In genomic region chr15:95429345-95429744, GRCh38 we compare ENCODE assay signal across 19 cellular contexts.
DNase-seq lines count a peak whose midpoint lies in the region; ATAC-seq, FAIRE-seq and TF ChIP-seq lines count a peak whose summit lies in the region.
"Had no signal": no experiment of that assay in that cellular context is flagged by ENCODE, and none has a peak within 500 bp of the region (broad histone marks: within the 10 kb centered on the region; RNA-seq: fewer than 3 reads in every experiment).

No MANE protein-coding gene starts in this region.

- peak overlapping the region; percentile 69 for H3K27ac ChIP-seq in A673 (ENCODE audit: low read depth, low read length, poor library complexity, severe bottlenecking)
- no peak overlapping the region for H3K27ac ChIP-seq in neuronal stem cell (replicated peaks; ENCODE audit: low read length)

- no peak overlapping the region for H4K8ac ChIP-seq in neuronal stem cell (ENCODE audit: low read depth, low read length)

- H3K4me1 ChIP-seq in A673 (ENCODE audit: insufficient read depth, low read length, poor library complexity, severe bottlenecking) (peaks cover 11% of the 10 kb centered on the region), neuronal stem cell (ENCODE audit: control insufficient read depth in 2 of 2, insufficient read depth in 1 of 2, low read depth in 1 of 2, low read length in 2 of 2) (no peaks in the 10 kb centered on the region)
- H3K4me1 ChIP-seq: Caco-2, HAP-1 had no signal

- DNase-seq in A673 (ENCODE audit: low spot score) (peak; percentile 35), bronchial epithelial cell (ENCODE audit: low read depth) (no peak), islet precursor cell (peak; percentile 94), neuronal stem cell (ENCODE audit: low spot score) (no peak), posterior cingulate gyrus (no peak)
- DNase-seq in activated CD4-positive, alpha-beta memory T cell treated with anti-CD3 and anti-CD28 coated beads, Interleukin-2, amount 10 ng/mL, durations not matched to agents 7 days and 5 days = no peak
- DNase-seq: AML-193, Caco-2, DMS53, GDM1, NCI-H1436, NCI-H2029 treated with DMSO at 0.1 percent for 48 hours, NCI-H510A treated with DMSO at 0.1 percent for 48 hours had no signal

- no peak overlapping the region for H2BK5ac ChIP-seq in neuronal stem cell (ENCODE audit: low read length)

- H3K9me3 ChIP-seq in A673 (ENCODE audit: low read depth, low read length, poor library complexity, severe bottlenecking) (peaks cover 11% of the 10 kb centered on the region), neuronal stem cell (replicated peaks in 1 of 2; ENCODE audit: control insufficient read depth in 2 of 2, insufficient read depth in 1 of 2, low read depth in 1 of 2, low read length in 2 of 2) (peaks cover 1 to 7% of the 10 kb centered on the region in 2 donors)
- H3K9me3 ChIP-seq: HAP-1 had no signal

- peak; percentile 7 for FAIRE-seq in bronchial epithelial cell (lab: Jason Lieb, UNC)
- FAIRE-seq: A204.1, GM12892 had no signal

- ATAC-seq in SK-N-SH treated with all-trans-retinoic acid at 6 μM for 48 hours = no peak
- no peak for ATAC-seq in GM19351 (IDR thresholded peaks at IDR 0.05; ENCODE audit: unreplicated experiment)
- ATAC-seq: Panc1 had no signal

- H3K27me3 ChIP-seq in A673 (replicated peaks; ENCODE audit: insufficient read depth, low read depth, low read length, poor library complexity) (no peaks in the 10 kb centered on the region), bronchial epithelial cell (ENCODE audit: control insufficient read depth, insufficient read depth, low read length) (no peaks in the 10 kb centered on the region), neuronal stem cell (ENCODE audit: control insufficient read depth in 3 of 3, insufficient read depth in 3 of 3, low read depth in 1 of 3, low read length in 3 of 3) (no peaks in the 10 kb centered on the region)

- CTCF ChIA-PET in A673 (lab: Charles Lee) = no interaction called here
- CTCF ChIA-PET in activated CD4-positive, alpha-beta memory T cell treated with anti-CD3 and anti-CD28 coated beads, Interleukin-2, amount 10 ng/mL, durations not matched to agents 7 days and 5 days (lab: Charles Lee) = no interaction called here

- H3K4me2 ChIP-seq in neuronal stem cell (ENCODE audit: insufficient read depth, low read length, poor library complexity, severe bottlenecking) = no peak overlapping the region

- no peaks in the 10 kb centered on the region for H3K36me3 Mint-ChIP-seq in activated CD4-positive, alpha-beta memory T cell treated with anti-CD3 and anti-CD28 coated beads, Interleukin-2, amount 10 ng/mL, durations not matched to agents 7 days and 5 days (ENCODE audit: low read depth)

- no peak overlapping the region for H3K18ac ChIP-seq in neuronal stem cell (ENCODE audit: low read length)

- no peak overlapping the region for H3K27ac Mint-ChIP-seq in activated CD4-positive, alpha-beta memory T cell treated with anti-CD3 and anti-CD28 coated beads, Interleukin-2, amount 10 ng/mL, durations not matched to agents 7 days and 5 days

- H3K4me3 Mint-ChIP-seq in activated CD4-positive, alpha-beta memory T cell treated with anti-CD3 and anti-CD28 coated beads, Interleukin-2, amount 10 ng/mL, durations not matched to agents 7 days and 5 days = no peak overlapping the region

- no peaks in the 10 kb centered on the region for H3K27me3 Mint-ChIP-seq in activated CD4-positive, alpha-beta memory T cell treated with anti-CD3 and anti-CD28 coated beads, Interleukin-2, amount 10 ng/mL, durations not matched to agents 7 days and 5 days

- TF ChIP-seq CTCF in A673 (conservative IDR thresholded peaks at IDR 0.05; ENCODE audit: low read depth, low read length) (no peak), bronchial epithelial cell (IDR thresholded peaks at IDR 0.05; ENCODE audit: insufficient read depth, low read length, severe bottlenecking) (no peak)

- H2AK5ac ChIP-seq in neuronal stem cell (ENCODE audit: low read depth, low read length) = no peak overlapping the region

- no peak overlapping the region for H2BK120ac ChIP-seq in neuronal stem cell (ENCODE audit: low read depth, low read length)

- no peaks in the 10 kb centered on the region for H3K79me1 ChIP-seq in neuronal stem cell (ENCODE audit: low read depth, low read length)

- no peak overlapping the region for H3K9ac ChIP-seq in neuronal stem cell (ENCODE audit: low read depth, low read length, poor library complexity)

- no peaks in the 10 kb centered on the region for H3K4me1 Mint-ChIP-seq in activated CD4-positive, alpha-beta memory T cell treated with anti-CD3 and anti-CD28 coated beads, Interleukin-2, amount 10 ng/mL, durations not matched to agents 7 days and 5 days

- no peak overlapping the region for H4K91ac ChIP-seq in neuronal stem cell (ENCODE audit: low read depth, low read length, poor library complexity)

- H3K23ac ChIP-seq in neuronal stem cell (ENCODE audit: low read depth, low read length, poor library complexity) = no peak overlapping the region

- no TSS peak for BruUV-seq in A673 (replicated peaks; lab: Mats Ljungman, UMichigan)

- no peak overlapping the region for H3K14ac ChIP-seq in neuronal stem cell (ENCODE audit: low read length)

- H3K4me3 ChIP-seq in A673 (ENCODE audit: low read depth, low read length, poor library complexity, severe bottlenecking) = no peak overlapping the region
- no peak overlapping the region for H3K4me3 ChIP-seq in bronchial epithelial cell (ENCODE audit: low read depth, low read length)
- no peak overlapping the region for H3K4me3 ChIP-seq in neuronal stem cell (ENCODE audit: low read length in 2 of 2)
- H3K4me3 ChIP-seq: HAP-1 had no signal

- H2AFZ ChIP-seq in neuronal stem cell (ENCODE audit: low read length) = peak overlapping the region; percentile 47

- no peak overlapping the region for H3K4ac ChIP-seq in neuronal stem cell (ENCODE audit: low read length)

- intact Hi-C loops in A673 (cut with micrococcal nuclease; ENCODE audit: unreplicated experiment) (no loop called here), posterior cingulate gyrus (cut with DNase I) (no loop called here)

- POLR2A ChIA-PET in A673 (lab: Charles Lee; ENCODE audit: low non-redundant PET) = no interaction called here
- POLR2A ChIA-PET in activated CD4-positive, alpha-beta memory T cell treated with anti-CD3 and anti-CD28 coated beads, Interleukin-2, amount 10 ng/mL, durations not matched to agents 7 days and 5 days (lab: Charles Lee) = no interaction called here

- H2BK12ac ChIP-seq in neuronal stem cell (ENCODE audit: low read length) = no peak overlapping the region

- H3K36me3 ChIP-seq in A673 (ENCODE audit: insufficient read depth, low read length, poor library complexity, severe bottlenecking) = no peaks in the 10 kb centered on the region
- H3K36me3 ChIP-seq in bronchial epithelial cell (ENCODE audit: control insufficient read depth, insufficient read depth, low read length) = no peaks in the 10 kb centered on the region
- H3K36me3 ChIP-seq in neuronal stem cell (replicated peaks in 1 of 2; ENCODE audit: control insufficient read depth in 2 of 2, insufficient read depth in 2 of 2, low read length in 2 of 2) = no peaks in the 10 kb centered on the region
- H3K36me3 ChIP-seq: HAP-1 had no signal

- no CpG with 5 or more reads among the region's 4 CpGs for whole genome bisulfite sequencing in neuronal stem cell (ENCODE audit: extremely low coverage in 2 of 2, insufficient read length in 2 of 2, insufficient replicate concordance in 1 of 2), 2 donors

- no peak overlapping the region for H2BK15ac ChIP-seq in neuronal stem cell (ENCODE audit: low read length)

- peaks cover 2% of the 10 kb centered on the region for H3K9me3 Mint-ChIP-seq in activated CD4-positive, alpha-beta memory T cell treated with anti-CD3 and anti-CD28 coated beads, Interleukin-2, amount 10 ng/mL, durations not matched to agents 7 days and 5 days

TF ChIP-seq in SK-N-SH treated with all-trans-retinoic acid at 6 μM for 48 hours, 23 proteins besides CTCF, POLR2A, EP300 and RAD21:
- TF ChIP-seq ZNF70 (CRISPR knock-in tag; IDR thresholded peaks at IDR 0.05) (no peak), GLIS3 (CRISPR knock-in tag; IDR thresholded peaks at IDR 0.05) (no peak)

Comparison
In these comparisons a context has a peak if more than half of its experiments do, and no peak if none do; other contexts are left out.
1. DNase-seq: peak in A673 (single experiment) and islet precursor cell (single experiment); none in bronchial epithelial cell (single experiment), neuronal stem cell (single experiment), activated CD4-positive, alpha-beta memory T cell treated with anti-CD3 and anti-CD28 coated beads, Interleukin-2, amount 10 ng/mL, durations not matched to agents 7 days and 5 days (single experiment) and posterior cingulate gyrus (0 of 10).